Comparison of ENCODE assay signal across 8 cellular contexts in genomic region chr18:2654828-2655152, GRCh38. TPM values are rescaled to one million over a fixed set of nuclear protein-coding genes. Genes with fewer than 3 reads are reported as not detected.
A peak's percentile ranks its signal among the peaks of the same experiment; 100 is the strongest.
DNase-seq lines count a peak whose midpoint lies in the region; ATAC-seq, FAIRE-seq and TF ChIP-seq lines count a peak whose summit lies in the region.

No MANE protein-coding gene starts in this region.

- H3K4me3 ChIP-seq in HUES48 (ENCODE audit: low read depth, low read length) = peak overlapping the region; percentile 89
- H3K4me3 ChIP-seq in astrocyte (ENCODE audit: insufficient read depth, low read depth, low read length) = peak overlapping the region; percentile 71
- peak overlapping the region; percentile 82 for H3K4me3 ChIP-seq in kidney epithelial cell (ENCODE audit: low read depth, low read length)

- H3K4me1 ChIP-seq in HUES48 (ENCODE audit: control insufficient read depth, insufficient read depth, low read length) (peaks cover 25% of the 10 kb centered on the region), astrocyte (ENCODE audit: insufficient read depth, low read length) (peaks cover 8% of the 10 kb centered on the region)

- peak overlapping the region; percentile 89 for H3K4me2 ChIP-seq in astrocyte (ENCODE audit: low read length)

- peaks cover 7% of the 10 kb centered on the region for H3K27me3 Mint-ChIP-seq in astrocyte (ENCODE audit: low read depth, unreplicated experiment)

- H3K36me3 ChIP-seq in HUES48 (ENCODE audit: control insufficient read depth, insufficient read depth, low read length) (no peaks in the 10 kb centered on the region), astrocyte (ENCODE audit: insufficient read depth, low read length) (no peaks in the 10 kb centered on the region), kidney epithelial cell (ENCODE audit: control insufficient read depth, insufficient read depth, low read length) (no peaks in the 10 kb centered on the region)

- TF ChIP-seq CTCF in astrocyte (IDR thresholded peaks at IDR 0.05; ENCODE audit: insufficient read depth, low read depth, low read length) (no peak), kidney epithelial cell (IDR thresholded peaks at IDR 0.05; ENCODE audit: insufficient read depth, low read length, poor library complexity, severe bottlenecking) (no peak)

- peak overlapping the region; percentile 50 for H3K27ac Mint-ChIP-seq in astrocyte (ENCODE audit: unreplicated experiment)

- H3K27ac ChIP-seq in HUES48 (ENCODE audit: low read depth, low read length) = peak overlapping the region; percentile 94
- H3K27ac ChIP-seq in astrocyte (ENCODE audit: low read depth, low read length) = peak overlapping the region; percentile 91
- peak overlapping the region; percentile 72 for H3K27ac ChIP-seq in temporal lobe (ENCODE audit: low read depth, low read length)

- peak overlapping the region; percentile 89 for H2AFZ ChIP-seq in astrocyte (ENCODE audit: low read depth, low read length)

- H3K9me3 Mint-ChIP-seq in astrocyte (ENCODE audit: unreplicated experiment) = no peaks in the 10 kb centered on the region

- peak; percentile 75 to 83 for DNase-seq in activated CD4-positive, alpha-beta T cell treated with anti-CD3 and anti-CD28 coated beads for 4 hours
- no peak for DNase-seq in activated CD4-positive, alpha-beta T cell treated with anti-CD3 and anti-CD28 coated beads for 1 hour
- DNase-seq in astrocyte (ENCODE audit: low read depth) = no peak
- DNase-seq in kidney epithelial cell (ENCODE audit: low read depth) = no peak
- no peak for DNase-seq in AG08395 (ENCODE audit: low spot score)

- no peak for FAIRE-seq in astrocyte (lab: Jason Lieb, UNC)

- H3K4me3 Mint-ChIP-seq in astrocyte (ENCODE audit: unreplicated experiment) = peak overlapping the region; percentile 87

- peaks cover 20% of the 10 kb centered on the region for H4K20me1 ChIP-seq in astrocyte (ENCODE audit: insufficient read depth, low read length)

- peaks cover 39% of the 10 kb centered on the region for H3K79me2 ChIP-seq in astrocyte (ENCODE audit: insufficient read depth, low read length)

- H3K9me3 ChIP-seq in HUES48 (ENCODE audit: control insufficient read depth, insufficient read depth, low read length) = no peaks in the 10 kb centered on the region
- no peaks in the 10 kb centered on the region for H3K9me3 ChIP-seq in astrocyte (ENCODE audit: insufficient read depth, low read depth, low read length)

- peaks cover 10% of the 10 kb centered on the region for H3K4me1 Mint-ChIP-seq in astrocyte (ENCODE audit: low read depth, unreplicated experiment)

- H3K9ac ChIP-seq in HUES48 (ENCODE audit: low read depth, low read length) (peak overlapping the region; percentile 85), astrocyte (ENCODE audit: low read length) (peak overlapping the region; percentile 93)

- no peak for ATAC-seq in HG02981 (IDR thresholded peaks at IDR 0.05; ENCODE audit: unreplicated experiment)

- H3K36me3 Mint-ChIP-seq in astrocyte (ENCODE audit: low read depth, unreplicated experiment) = no peaks in the 10 kb centered on the region

- H3K27me3 ChIP-seq in HUES48 (ENCODE audit: control insufficient read depth, insufficient read depth, low read length) = peaks cover 48% of the 10 kb centered on the region
- no peaks in the 10 kb centered on the region for H3K27me3 ChIP-seq in astrocyte (ENCODE audit: insufficient read depth, low read length)
- H3K27me3 ChIP-seq in kidney epithelial cell (ENCODE audit: control insufficient read depth, insufficient read depth, low read length) = no peaks in the 10 kb centered on the region

RNA-seq across cellular contexts. Expression of gene SMCHD1, which starts 0.7 kb away (rescaled TPM):
- total RNA-seq in astrocyte (29.6 and 29.7 TPM in 2 replicates), kidney epithelial cell (28.0 and 37.5 TPM in 2 replicates), temporal lobe (152 TPM)

Comparison
In these comparisons a context has a peak if more than half of its experiments do, and no peak if none do; other contexts are left out.
1. DNase-seq: peak in activated CD4-positive, alpha-beta T cell treated with anti-CD3 and anti-CD28 coated beads for 4 hours (2 of 2); none in activated CD4-positive, alpha-beta T cell treated with anti-CD3 and anti-CD28 coated beads for 1 hour (single experiment), astrocyte (single experiment), kidney epithelial cell (single experiment) and AG08395 (single experiment).
2. Peak in every context shown above with its lines, with median percentiles within 50 percentile points of each other: H3K27ac ChIP-seq and H3K4me3 ChIP-seq.